10 cellular contexts compared by ENCODE assay signal in genomic region chr5:102554728-102555127, GRCh38. TPM values are rescaled to one million over a fixed set of nuclear protein-coding genes. Genes with fewer than 3 reads are reported as not detected.
A peak's percentile ranks its signal among the peaks of the same experiment; 100 is the strongest.
DNase-seq lines count a peak whose midpoint lies in the region; ATAC-seq and TF ChIP-seq lines count a peak whose summit lies in the region.
"Had no signal": no experiment of that assay in that cellular context is flagged by ENCODE, and none has a peak within 500 bp of the region (broad histone marks: within the 10 kb centered on the region; RNA-seq: fewer than 3 reads in every experiment).

No MANE protein-coding gene starts in this region.

- no peak overlapping the region for H3K9ac ChIP-seq in Karpas-422 (ENCODE audit: low read length)

- no peaks in the 10 kb centered on the region for H4K20me1 ChIP-seq in Karpas-422 (ENCODE audit: insufficient read depth, low read depth, low read length)

- no peak overlapping the region for H3K27ac ChIP-seq in Karpas-422 (ENCODE audit: low read length)

- no peak overlapping the region for H3K4me2 ChIP-seq in Karpas-422 (ENCODE audit: low read depth, low read length, poor library complexity, severe bottlenecking)

- H3K4me3 ChIP-seq in Karpas-422 (ENCODE audit: low read length): no peak overlapping the region

- H3K79me2 ChIP-seq in Karpas-422 (ENCODE audit: low read length): no peaks in the 10 kb centered on the region

- peaks cover 5% of the 10 kb centered on the region for H3K9me3 Mint-ChIP-seq in neural crest cell
- H3K9me3 Mint-ChIP-seq in natural killer cell treated with Interleukin-12 subunit alpha and Interleukin-12 subunit beta and Interleukin-15 and Interleukin-18, amount 100 ng/mL, for 72 hours: no peaks in the 10 kb centered on the region

- H3K36me3 ChIP-seq in Karpas-422 (ENCODE audit: insufficient read depth, low read length): no peaks in the 10 kb centered on the region

- no peaks in the 10 kb centered on the region for H3K4me1 ChIP-seq in Karpas-422 (ENCODE audit: low read length)

- DNase-seq in NCI-H2171 treated with DMSO at 0.1 percent for 48 hours (lab: John Stamatoyannopoulos, UW): peak; percentile 46
- no peak for DNase-seq in NCI-H2171 (lab: John Stamatoyannopoulos, UW)
- DNase-seq in Karpas-422: peak; percentile 71
- no peak for DNase-seq in neural crest cell (ENCODE audit: low read depth, low spot score)
- no peak for DNase-seq in GOT3 (lab: John Stamatoyannopoulos, UW)
- no peak for DNase-seq in NCI-H2107 (lab: John Stamatoyannopoulos, UW)
- no peak for DNase-seq in natural killer cell treated with Interleukin-12 subunit alpha and Interleukin-12 subunit beta and Interleukin-15 and Interleukin-18, amount 100 ng/mL, for 72 hours (ENCODE audit: low spot score)

- H3K27me3 Mint-ChIP-seq in neural crest cell (ENCODE audit: low read depth): no peaks in the 10 kb centered on the region
- H3K27me3 Mint-ChIP-seq in natural killer cell treated with Interleukin-12 subunit alpha and Interleukin-12 subunit beta and Interleukin-15 and Interleukin-18, amount 100 ng/mL, for 72 hours: peaks cover 7 to 11% of the 10 kb centered on the region in 2 donors

- no peaks in the 10 kb centered on the region for H3K9me2 ChIP-seq in Karpas-422 (replicated peaks; ENCODE audit: insufficient read depth, low read length)

- H3K27me3 ChIP-seq in Karpas-422 (ENCODE audit: low read length): no peaks in the 10 kb centered on the region

- TF ChIP-seq CTCF in neural crest cell (conservative IDR thresholded peaks at IDR 0.05): peak; percentile 43

- H3K4me3 Mint-ChIP-seq in neural crest cell: no peak overlapping the region
- H3K4me3 Mint-ChIP-seq in natural killer cell treated with Interleukin-12 subunit alpha and Interleukin-12 subunit beta and Interleukin-15 and Interleukin-18, amount 100 ng/mL, for 72 hours: no peak overlapping the region

- peaks cover 10% of the 10 kb centered on the region for H3K4me1 Mint-ChIP-seq in neural crest cell
- H3K4me1 Mint-ChIP-seq in natural killer cell treated with Interleukin-12 subunit alpha and Interleukin-12 subunit beta and Interleukin-15 and Interleukin-18, amount 100 ng/mL, for 72 hours (ENCODE audit: low read depth in 2 of 2): no peaks in the 10 kb centered on the region

- no peak overlapping the region for H2AFZ ChIP-seq in Karpas-422 (ENCODE audit: low read length)

- peaks cover 3% of the 10 kb centered on the region for H3K36me3 Mint-ChIP-seq in neural crest cell (ENCODE audit: low read depth)
- H3K36me3 Mint-ChIP-seq in natural killer cell treated with Interleukin-12 subunit alpha and Interleukin-12 subunit beta and Interleukin-15 and Interleukin-18, amount 100 ng/mL, for 72 hours: peaks cover 4% of the 10 kb centered on the region

- H3K27ac Mint-ChIP-seq in neural crest cell (ENCODE audit: unreplicated experiment): no peak overlapping the region
- H3K27ac Mint-ChIP-seq in natural killer cell treated with Interleukin-12 subunit alpha and Interleukin-12 subunit beta and Interleukin-15 and Interleukin-18, amount 100 ng/mL, for 72 hours: no peak overlapping the region

- peak; percentile 65 for ATAC-seq in SK-N-SH treated with all-trans-retinoic acid at 6 μM for 48 hours
- no peak for ATAC-seq in natural killer cell treated with Interleukin-12 subunit alpha and Interleukin-12 subunit beta and Interleukin-15 and Interleukin-18, amount 100 ng/mL, for 72 hours

- H3K9me3 ChIP-seq in Karpas-422 (ENCODE audit: low read length): no peaks in the 10 kb centered on the region

TF ChIP-seq in SK-N-SH treated with all-trans-retinoic acid at 6 μM for 48 hours, 23 proteins besides CTCF, POLR2A, EP300 and RAD21 (continues in another document):
- no peak for TF ChIP-seq BACH2 (CRISPR knock-in tag; IDR thresholded peaks at IDR 0.05; ENCODE audit: borderline replicate concordance)
- no peak for TF ChIP-seq OSR1 (CRISPR knock-in tag; IDR thresholded peaks at IDR 0.05)
- TF ChIP-seq ESRRG (CRISPR knock-in tag; IDR thresholded peaks at IDR 0.05): no peak
- TF ChIP-seq CREB5 (CRISPR knock-in tag; IDR thresholded peaks at IDR 0.05; ENCODE audit: low read depth): no peak
- no peak for TF ChIP-seq GLIS3 (CRISPR knock-in tag; IDR thresholded peaks at IDR 0.05)
- TF ChIP-seq CSRNP3 (CRISPR knock-in tag; IDR thresholded peaks at IDR 0.05): no peak
- TF ChIP-seq ZNF70 (CRISPR knock-in tag; IDR thresholded peaks at IDR 0.05): no peak
- TF ChIP-seq ZNF565 (CRISPR knock-in tag; conservative IDR thresholded peaks at IDR 0.05; ENCODE audit: low read depth): no peak
- no peak for TF ChIP-seq TSHZ2 (CRISPR knock-in tag; IDR thresholded peaks at IDR 0.05)
- no peak for TF ChIP-seq PPARA (CRISPR knock-in tag; IDR thresholded peaks at IDR 0.05; ENCODE audit: borderline replicate concordance)
- no peak for TF ChIP-seq ZC3H10 (CRISPR knock-in tag; IDR thresholded peaks at IDR 0.05)
- no peak for TF ChIP-seq ZNF8 (CRISPR knock-in tag; IDR thresholded peaks at IDR 0.05)
- no peak for TF ChIP-seq TOX (CRISPR knock-in tag; IDR thresholded peaks at IDR 0.05; ENCODE audit: borderline replicate concordance)
- TF ChIP-seq ZFP30 (CRISPR knock-in tag; IDR thresholded peaks at IDR 0.05): no peak
- no peak for TF ChIP-seq POU6F1 (CRISPR knock-in tag; IDR thresholded peaks at IDR 0.05; ENCODE audit: borderline replicate concordance, low read depth)
- TF ChIP-seq CSDC2 (CRISPR knock-in tag; IDR thresholded peaks at IDR 0.05): no peak
- no peak for TF ChIP-seq TCF4 (CRISPR knock-in tag; IDR thresholded peaks at IDR 0.05; ENCODE audit: borderline replicate concordance)
- no peak for TF ChIP-seq ARNTL (CRISPR knock-in tag; IDR thresholded peaks at IDR 0.05; ENCODE audit: borderline replicate concordance, low read depth)
- TF ChIP-seq ISL1 (CRISPR knock-in tag; IDR thresholded peaks at IDR 0.05): no peak

RNA-seq across cellular contexts. Expression of gene SLCO6A1, which starts 55.9 kb away (rescaled TPM):
- not detected in 2 replicates for total RNA-seq in Karpas-422 (2014; rRNA removed; shearing (Covaris generic); ENCODE audit: low replicate concordance)
- total RNA-seq in neural crest cell: 3.9 and 4.4 TPM in 2 replicates
- total RNA-seq in natural killer cell treated with Interleukin-12 subunit alpha and Interleukin-12 subunit beta and Interleukin-15 and Interleukin-18, amount 100 ng/mL, for 72 hours: not detected
- total RNA-seq: activated CD8-positive, alpha-beta memory T cell treated with anti-CD3 and anti-CD28 coated beads for 36 hours; subcutaneous adipose tissue had no signal

Comparison
In these comparisons a context has a peak if more than half of its experiments do, and no peak if none do; other contexts are left out.
1. DNase-seq: peak in NCI-H2171 treated with DMSO at 0.1 percent for 48 hours (single experiment) and Karpas-422 (single experiment); none in NCI-H2171 (single experiment), neural crest cell (single experiment), GOT3 (single experiment), NCI-H2107 (single experiment) and natural killer cell treated with Interleukin-12 subunit alpha and Interleukin-12 subunit beta and Interleukin-15 and Interleukin-18, amount 100 ng/mL, for 72 hours (single experiment).